9 cellular contexts compared by ENCODE assay signal in genomic region chr3:62445267-62445666, GRCh38.
A peak's percentile ranks its signal among the peaks of the same experiment; 100 is the strongest.
DNase-seq lines count a peak whose midpoint lies in the region; ATAC-seq and TF ChIP-seq lines count a peak whose summit lies in the region.
"Had no signal": no experiment of that assay in that cellular context is flagged by ENCODE, and none has a peak within 500 bp of the region (broad histone marks: within the 10 kb centered on the region; RNA-seq: fewer than 3 reads in every experiment).

No MANE protein-coding gene starts in this region.

- peak; percentile 4 for DNase-seq in MCF 10A (ENCODE audit: unreplicated experiment)
- DNase-seq in breast epithelium (ENCODE audit: low spot score in 2 of 2): no peak
- peak; percentile 9 for DNase-seq in glomerular endothelial cell (ENCODE audit: extremely low read depth, low read depth, low spot score)
- DNase-seq in NCI-H2081 (lab: John Stamatoyannopoulos, UW): no peak
- no peak for DNase-seq in middle frontal gyrus (ENCODE audit: extremely low spot score, low spot score)

- H3K36me3 ChIP-seq in breast epithelium: no peaks in the 10 kb centered on the region
- H3K36me3 ChIP-seq: thoracic aorta had no signal

- peaks cover 66% of the 10 kb centered on the region for H3K27me3 Mint-ChIP-seq in MCF 10A (ENCODE audit: insufficient read depth, unreplicated experiment)
- peaks cover 5% of the 10 kb centered on the region for H3K27me3 Mint-ChIP-seq in T-helper 1 cell treated with Interleukin-12 subunit alpha and Interleukin-12 subunit beta and Interleukin-4 antibody, amounts not matched to agents 30 μg/mL and 1 μg/mL, for 36 hours (ENCODE audit: low read depth)

- intact Hi-C loops in MCF 10A (cut with micrococcal nuclease) (no loop called here), breast epithelium (cut with DNase I; ENCODE audit: low total_unique reads) (no loop called here)

- POLR2A ChIA-PET in MCF 10A (lab: Yijun Ruan, JAX): interaction anchor here (0.9 to 1.3 kb wide), 2 partner anchors 10 to 75 kb away, joined by 3 to 4 read pairs; no protein-coding TSS in a partner anchor

- no peaks in the 10 kb centered on the region for H3K27me3 ChIP-seq in breast epithelium

- ATAC-seq in GM18520 (IDR thresholded peaks at IDR 0.05; ENCODE audit: unreplicated experiment): no peak
- ATAC-seq in GM21528 (IDR thresholded peaks at IDR 0.05; ENCODE audit: low FRiP score, unreplicated experiment): no peak

- no peaks in the 10 kb centered on the region for H3K4me1 ChIP-seq in breast epithelium

- H3K9me3 Mint-ChIP-seq in MCF 10A (ENCODE audit: unreplicated experiment): peaks cover 6% of the 10 kb centered on the region
- peaks cover 16% of the 10 kb centered on the region for H3K9me3 Mint-ChIP-seq in T-helper 1 cell treated with Interleukin-12 subunit alpha and Interleukin-12 subunit beta and Interleukin-4 antibody, amounts not matched to agents 30 μg/mL and 1 μg/mL, for 36 hours

- no TSS peak for BruUV-seq in MCF 10A (replicated peaks; lab: Mats Ljungman, UMichigan)

- H3K4me3 Mint-ChIP-seq in MCF 10A (ENCODE audit: unreplicated experiment): peak overlapping the region; percentile 58
- H3K4me3 Mint-ChIP-seq in T-helper 1 cell treated with Interleukin-12 subunit alpha and Interleukin-12 subunit beta and Interleukin-4 antibody, amounts not matched to agents 30 μg/mL and 1 μg/mL, for 36 hours: no peak overlapping the region

- no peak overlapping the region for H3K27ac Mint-ChIP-seq in MCF 10A (ENCODE audit: low read depth, unreplicated experiment)
- peak overlapping the region; percentile 26 for H3K27ac Mint-ChIP-seq in T-helper 1 cell treated with Interleukin-12 subunit alpha and Interleukin-12 subunit beta and Interleukin-4 antibody, amounts not matched to agents 30 μg/mL and 1 μg/mL, for 36 hours

- H3K27ac ChIP-seq in breast epithelium: no peak overlapping the region
- H3K27ac ChIP-seq: thoracic aorta had no signal

- H3K4me1 Mint-ChIP-seq in MCF 10A (ENCODE audit: insufficient read depth, unreplicated experiment): no peaks in the 10 kb centered on the region
- peaks cover 16% of the 10 kb centered on the region for H3K4me1 Mint-ChIP-seq in T-helper 1 cell treated with Interleukin-12 subunit alpha and Interleukin-12 subunit beta and Interleukin-4 antibody, amounts not matched to agents 30 μg/mL and 1 μg/mL, for 36 hours (ENCODE audit: low read depth)

- CTCF ChIA-PET in MCF 10A (lab: Yijun Ruan, JAX): interaction anchor here (0.5 to 1.2 kb wide), 3 partner anchors 8 to 163 kb away, joined by 3 to 4 read pairs (median 4); no protein-coding TSS in a partner anchor

- TF ChIP-seq POLR2A in breast epithelium (IDR thresholded peaks at IDR 0.05): no peak

- H3K9me3 ChIP-seq in breast epithelium: no peaks in the 10 kb centered on the region
- H3K9me3 ChIP-seq: thoracic aorta had no signal

- no peak for TF ChIP-seq CTCF in MCF 10A (IDR thresholded peaks at IDR 0.05; ENCODE audit: unreplicated experiment)
- TF ChIP-seq CTCF in breast epithelium (IDR thresholded peaks at IDR 0.05): no peak

- H3K36me3 Mint-ChIP-seq in MCF 10A (ENCODE audit: insufficient read depth, unreplicated experiment): no peaks in the 10 kb centered on the region
- H3K36me3 Mint-ChIP-seq in T-helper 1 cell treated with Interleukin-12 subunit alpha and Interleukin-12 subunit beta and Interleukin-4 antibody, amounts not matched to agents 30 μg/mL and 1 μg/mL, for 36 hours (ENCODE audit: low read depth): no peaks in the 10 kb centered on the region

- H3K4me3 ChIP-seq in breast epithelium: no peak overlapping the region
- H3K4me3 ChIP-seq: thoracic aorta had no signal

Comparison
In these comparisons a context has a peak if more than half of its experiments do, and no peak if none do; other contexts are left out.
1. DNase-seq: peak in MCF 10A (single experiment) and glomerular endothelial cell (single experiment); none in breast epithelium (0 of 2), NCI-H2081 (0 of 2) and middle frontal gyrus (single experiment).